ENCODE assay signal across 8 cellular contexts in genomic region chr5:74575741-74576538, GRCh38.
DNase-seq lines count a peak whose midpoint lies in the region; ATAC-seq and TF ChIP-seq lines count a peak whose summit lies in the region.
"Had no signal": no experiment of that assay in that cellular context is flagged by ENCODE, and none has a peak within 500 bp of the region (broad histone marks: within the 10 kb centered on the region; RNA-seq: fewer than 3 reads in every experiment).

No MANE protein-coding gene starts in this region.

- H3K9me3 Mint-ChIP-seq in endodermal cell = peaks cover 2% of the 10 kb centered on the region

- ATAC-seq in GM19328 (IDR thresholded peaks at IDR 0.05; ENCODE audit: unreplicated experiment) (no peak), GM18498 (IDR thresholded peaks at IDR 0.05; ENCODE audit: unreplicated experiment) (no peak)

- peak; percentile 63 for DNase-seq in H4 (ENCODE audit: low spot score)
- DNase-seq in SW 1271 (lab: John Stamatoyannopoulos, UW) = peak; percentile 54 to 90
- DNase-seq in fibroblast of mammary gland (ENCODE audit: low read depth) = peak; percentile 90
- peak; percentile 42 for DNase-seq in stimulated activated CD4-positive, alpha-beta T cell treated with anti-CD3 and anti-CD28 coated beads, Interleukin-15, amount 100 ng/mL, for 24 hours
- no peak for DNase-seq in endodermal cell
- DNase-seq: NCI-H1930 had no signal

- H3K9me3 ChIP-seq in endodermal cell (ENCODE audit: control insufficient read depth, low read length) = no peaks in the 10 kb centered on the region

- H3K27me3 ChIP-seq in endodermal cell (ENCODE audit: control insufficient read depth, insufficient read depth, low read length, poor library complexity, severe bottlenecking) = no peaks in the 10 kb centered on the region

- H3K27me3 Mint-ChIP-seq in endodermal cell (ENCODE audit: insufficient read depth) = no peaks in the 10 kb centered on the region

- H3K4me3 ChIP-seq in fibroblast of mammary gland (ENCODE audit: control insufficient read depth, low read depth, low read length) (no peak overlapping the region), endodermal cell (ENCODE audit: low read length) (no peak overlapping the region)

- H3K27ac Mint-ChIP-seq in endodermal cell = no peak overlapping the region

- peaks cover 7% of the 10 kb centered on the region for H3K4me1 ChIP-seq in endodermal cell (ENCODE audit: control insufficient read depth, insufficient read depth, low read length)

- TF ChIP-seq CTCF in fibroblast of mammary gland (conservative IDR thresholded peaks at IDR 0.05; ENCODE audit: control insufficient read depth, insufficient read depth, low read depth, low read length) (no peak), endodermal cell (conservative IDR thresholded peaks at IDR 0.05) (no peak)

- H3K9ac ChIP-seq in endodermal cell (ENCODE audit: extremely low read depth, low read length, poor library complexity, severe bottlenecking) = no peak overlapping the region

- H3K4me1 Mint-ChIP-seq in endodermal cell = peaks cover 28% of the 10 kb centered on the region

- no peak overlapping the region for H3K27ac ChIP-seq in endodermal cell (ENCODE audit: low read depth, low read length)

- no peaks in the 10 kb centered on the region for H3K36me3 ChIP-seq in endodermal cell (ENCODE audit: control insufficient read depth, insufficient read depth, low read length)

- WGBS in endodermal cell (ENCODE audit: insufficient coverage in 1 of 2, insufficient read length in 1 of 2), 2 experiments = 89 to 91% methylated on average over 14 to 15 of the region's 15 CpGs

- H3K4me3 Mint-ChIP-seq in endodermal cell = no peak overlapping the region

- H3K36me3 Mint-ChIP-seq in endodermal cell (ENCODE audit: low read depth) = no peaks in the 10 kb centered on the region
